19 cellular contexts compared by ENCODE assay signal in genomic region chr4:96913437-96914075, GRCh38.
A peak's percentile ranks its signal among the peaks of the same experiment; 100 is the strongest.
DNase-seq lines count a peak whose midpoint lies in the region; ATAC-seq and TF ChIP-seq lines count a peak whose summit lies in the region.
"Had no signal": no experiment of that assay in that cellular context is flagged by ENCODE, and none has a peak within 500 bp of the region (broad histone marks: within the 10 kb centered on the region; RNA-seq: fewer than 3 reads in every experiment).

No MANE protein-coding gene starts in this region.

- TF ChIP-seq CTCF in foreskin keratinocyte (conservative IDR thresholded peaks at IDR 0.05) (no peak), retinal pigment epithelial cell (conservative IDR thresholded peaks at IDR 0.05; ENCODE audit: low read depth, low read length) (no peak)

- H3K9me3 Mint-ChIP-seq in natural killer cell treated with Interleukin-12 subunit alpha and Interleukin-12 subunit beta and Interleukin-15 and Interleukin-18, amount 100 ng/mL, for 72 hours = peaks cover 9% of the 10 kb centered on the region

- H3K36me3 Mint-ChIP-seq in natural killer cell treated with Interleukin-12 subunit alpha and Interleukin-12 subunit beta and Interleukin-15 and Interleukin-18, amount 100 ng/mL, for 72 hours = no peaks in the 10 kb centered on the region
- H3K36me3 Mint-ChIP-seq: activated naive CD8-positive, alpha-beta T cell; naive thymus-derived CD8-positive, alpha-beta T cell had no signal

- no peaks in the 10 kb centered on the region for H3K4me1 ChIP-seq in foreskin keratinocyte
- H3K4me1 ChIP-seq: upper lobe of left lung had no signal

- H3K27me3 Mint-ChIP-seq in natural killer cell treated with Interleukin-12 subunit alpha and Interleukin-12 subunit beta and Interleukin-15 and Interleukin-18, amount 100 ng/mL, for 72 hours = no peaks in the 10 kb centered on the region
- H3K27me3 Mint-ChIP-seq: activated naive CD8-positive, alpha-beta T cell; activated T-cell treated with anti-CD3 and anti-CD28 coated beads, Interleukin-2, amount 50 U/mL, for 24 hours; naive thymus-derived CD8-positive, alpha-beta T cell had no signal

- H3K4me1 Mint-ChIP-seq in natural killer cell treated with Interleukin-12 subunit alpha and Interleukin-12 subunit beta and Interleukin-15 and Interleukin-18, amount 100 ng/mL, for 72 hours (ENCODE audit: low read depth in 2 of 2) = no peaks in the 10 kb centered on the region
- H3K4me1 Mint-ChIP-seq: naive thymus-derived CD8-positive, alpha-beta T cell had no signal

- H3K27me3 ChIP-seq in foreskin keratinocyte = no peaks in the 10 kb centered on the region
- H3K27me3 ChIP-seq: upper lobe of left lung had no signal

- ATAC-seq in SK-N-SH treated with all-trans-retinoic acid at 6 μM for 48 hours (peak; percentile 90), foreskin keratinocyte (peak; percentile 72)
- no peak for ATAC-seq in natural killer cell treated with Interleukin-12 subunit alpha and Interleukin-12 subunit beta and Interleukin-15 and Interleukin-18, amount 100 ng/mL, for 72 hours
- ATAC-seq: naive thymus-derived CD8-positive, alpha-beta T cell; stimulated activated naive CD8-positive, alpha-beta T cell treated with anti-CD3 and anti-CD28 coated beads, Interleukin-15, Interleukin-2, amounts not matched to agents 100 U/mL and 50 U/mL, for 24 hours had no signal

- H3K4me3 Mint-ChIP-seq in natural killer cell treated with Interleukin-12 subunit alpha and Interleukin-12 subunit beta and Interleukin-15 and Interleukin-18, amount 100 ng/mL, for 72 hours = no peak overlapping the region
- H3K4me3 Mint-ChIP-seq: activated naive CD8-positive, alpha-beta T cell; activated T-cell treated with anti-CD3 and anti-CD28 coated beads, Interleukin-2, amount 50 U/mL, for 24 hours; naive thymus-derived CD8-positive, alpha-beta T cell had no signal

- no peak overlapping the region for H3K27ac Mint-ChIP-seq in natural killer cell treated with Interleukin-12 subunit alpha and Interleukin-12 subunit beta and Interleukin-15 and Interleukin-18, amount 100 ng/mL, for 72 hours
- H3K27ac Mint-ChIP-seq: activated naive CD8-positive, alpha-beta T cell; activated T-cell treated with anti-CD3 and anti-CD28 coated beads, Interleukin-2, amount 50 U/mL, for 24 hours; naive thymus-derived CD8-positive, alpha-beta T cell had no signal

- no peak overlapping the region for H3K4me3 ChIP-seq in retinal pigment epithelial cell (ENCODE audit: low read length)
- H3K4me3 ChIP-seq: lung, upper lobe of left lung had no signal

- DNase-seq in DMS 273 (lab: John Stamatoyannopoulos, UW; ENCODE audit: unreplicated experiment) (peak; percentile 2), DMS 273 treated with DMSO at 0.1 percent for 48 hours (lab: John Stamatoyannopoulos, UW) (no peak), foreskin keratinocyte (peak in 1 of 2 donors; percentile 34), retinal pigment epithelial cell (ENCODE audit: low read depth) (peak; percentile 86), NCI-H1417 treated with DMSO at 0.1 percent for 48 hours (lab: John Stamatoyannopoulos, UW) (no peak), NCI-H1694 (lab: John Stamatoyannopoulos, UW) (no peak)
- DNase-seq in natural killer cell treated with Interleukin-12 subunit alpha and Interleukin-12 subunit beta and Interleukin-15 and Interleukin-18, amount 100 ng/mL, for 72 hours (ENCODE audit: low spot score) = no peak
- DNase-seq: activated T-cell treated with anti-CD3 and anti-CD28 coated beads, Interleukin-2, amount 50 U/mL, for 24 hours; MV-4-11; naive thymus-derived CD8-positive, alpha-beta T cell; NCI-H2171 treated with DMSO at 0.1 percent for 48 hours; SHP77; stimulated activated naive CD8-positive, alpha-beta T cell treated with anti-CD3 and anti-CD28 coated beads, Interleukin-15, Interleukin-2, amounts not matched to agents 100 U/mL and 50 U/mL, for 24 hours; upper lobe of left lung had no signal

- H3K27ac ChIP-seq in foreskin keratinocyte = no peak overlapping the region
- H3K27ac ChIP-seq: 22Rv1, C4-2B, upper lobe of left lung had no signal

TF ChIP-seq in SK-N-SH treated with all-trans-retinoic acid at 6 μM for 48 hours, 23 proteins besides CTCF, POLR2A, EP300 and RAD21 (continues in another document):
- TF ChIP-seq ZNF565 (CRISPR knock-in tag; conservative IDR thresholded peaks at IDR 0.05; ENCODE audit: low read depth) (no peak), ESRRG (CRISPR knock-in tag; IDR thresholded peaks at IDR 0.05) (no peak), RARB (CRISPR knock-in tag; IDR thresholded peaks at IDR 0.05) (no peak), PATZ1 (CRISPR knock-in tag; IDR thresholded peaks at IDR 0.05; ENCODE audit: borderline replicate concordance) (no peak), PPARA (CRISPR knock-in tag; IDR thresholded peaks at IDR 0.05; ENCODE audit: borderline replicate concordance) (no peak), ZFP3 (CRISPR knock-in tag; IDR thresholded peaks at IDR 0.05) (0 out of 2 replicates have a peak, but pooled peaks have one; percentile 59), CSDC2 (CRISPR knock-in tag; IDR thresholded peaks at IDR 0.05) (no peak), ZFP30 (CRISPR knock-in tag; IDR thresholded peaks at IDR 0.05) (no peak), ISL1 (CRISPR knock-in tag; IDR thresholded peaks at IDR 0.05) (peak; percentile 43), ZNF70 (CRISPR knock-in tag; IDR thresholded peaks at IDR 0.05) (no peak), CSRNP3 (CRISPR knock-in tag; IDR thresholded peaks at IDR 0.05) (no peak), OSR1 (CRISPR knock-in tag; IDR thresholded peaks at IDR 0.05) (no peak), ARNTL (CRISPR knock-in tag; IDR thresholded peaks at IDR 0.05; ENCODE audit: borderline replicate concordance, low read depth) (no peak), ZC3H10 (CRISPR knock-in tag; IDR thresholded peaks at IDR 0.05) (no peak), GLIS3 (CRISPR knock-in tag; IDR thresholded peaks at IDR 0.05) (no peak), BACH2 (CRISPR knock-in tag; IDR thresholded peaks at IDR 0.05; ENCODE audit: borderline replicate concordance) (no peak), CREB5 (CRISPR knock-in tag; IDR thresholded peaks at IDR 0.05; ENCODE audit: low read depth) (no peak)

Comparison
In these comparisons a context has a peak if more than half of its experiments do, and no peak if none do; other contexts are left out.
1. DNase-seq: peak in DMS 273 (single experiment) and retinal pigment epithelial cell (single experiment); none in DMS 273 treated with DMSO at 0.1 percent for 48 hours (single experiment), NCI-H1417 treated with DMSO at 0.1 percent for 48 hours (single experiment), natural killer cell treated with Interleukin-12 subunit alpha and Interleukin-12 subunit beta and Interleukin-15 and Interleukin-18, amount 100 ng/mL, for 72 hours (single experiment) and NCI-H1694 (single experiment).
2. ATAC-seq: peak in SK-N-SH treated with all-trans-retinoic acid at 6 μM for 48 hours (single experiment) and foreskin keratinocyte (single experiment); none in natural killer cell treated with Interleukin-12 subunit alpha and Interleukin-12 subunit beta and Interleukin-15 and Interleukin-18, amount 100 ng/mL, for 72 hours (0 of 2).